Comparison of ENCODE assay signal across 33 cellular contexts in the genomic region with DNA sequence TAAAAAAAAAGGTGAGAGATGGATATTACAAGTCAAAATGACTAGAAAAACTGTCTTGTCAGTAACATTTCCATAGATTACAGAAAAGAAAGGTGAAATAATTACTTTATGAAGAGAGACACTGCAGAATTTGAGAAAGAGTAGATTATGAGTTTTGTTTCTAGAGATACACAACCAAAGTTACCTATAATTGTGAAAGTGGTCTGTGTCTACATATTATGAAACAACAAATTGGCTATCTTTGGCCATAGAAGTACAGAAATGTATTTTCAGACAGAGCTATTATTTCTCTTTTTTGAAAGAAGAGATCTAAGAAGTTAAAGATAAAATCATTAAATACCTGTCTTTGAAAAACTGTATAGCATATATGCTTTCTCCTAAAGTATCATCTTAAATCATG. TPM values are rescaled to one million over a fixed set of nuclear protein-coding genes. Genes with fewer than 3 reads are reported as not detected.
A peak's percentile ranks its signal among the peaks of the same experiment; 100 is the strongest.
DNase-seq lines count a peak whose midpoint lies in the region; ATAC-seq, FAIRE-seq and TF ChIP-seq lines count a peak whose summit lies in the region.
"Had no signal": no experiment of that assay in that cellular context is flagged by ENCODE, and none has a peak within 500 bp of the region (broad histone marks: within the 10 kb centered on the region; RNA-seq: fewer than 3 reads in every experiment).

No MANE protein-coding gene starts in this region.

- H3K9ac ChIP-seq in GM12878 (ENCODE audit: control insufficient read depth, insufficient read depth, low read length), result no peak overlapping the region
- H3K9ac ChIP-seq: BLaER1, KMS-11 had no signal

- no peak for TF ChIP-seq RAD21 in GM12878 (IDR thresholded peaks at IDR 0.05; ENCODE audit: insufficient read depth, low read depth, low read length)

- H3K9me3 Mint-ChIP-seq in chondrocyte (ENCODE audit: low read depth), result no peaks in the 10 kb centered on the region
- H3K9me3 Mint-ChIP-seq in effector memory CD8-positive, alpha-beta T cell, result peaks cover 4 to 7% of the 10 kb centered on the region in 2 donors
- H3K9me3 Mint-ChIP-seq: activated T-cell treated with anti-CD3 and anti-CD28 coated beads, Interleukin-2, amount 50 U/mL, for 24 hours; nephron had no signal

- peaks cover 2% of the 10 kb centered on the region for H3K79me2 ChIP-seq in GM12878 (ENCODE audit: control insufficient read depth, insufficient read depth, low read length)
- H3K79me2 ChIP-seq: hepatocyte had no signal

- no peaks in the 10 kb centered on the region for H4K20me1 ChIP-seq in GM12878 (ENCODE audit: control insufficient read depth, insufficient read depth)
- H4K20me1 ChIP-seq: BLaER1 had no signal

- no peak for FAIRE-seq in GM12878 (lab: Jason Lieb, UNC)
- FAIRE-seq: frontal cortex, G401.6, H54 had no signal

- no peaks in the 10 kb centered on the region for H3K27me3 ChIP-seq in GM12878 (replicated peaks in 1 of 2; ENCODE audit: control insufficient read depth in 2 of 2, insufficient read depth in 2 of 2, low read length in 1 of 2)
- H3K27me3 ChIP-seq: BLaER1, hepatocyte, upper lobe of left lung had no signal

- no peak for TF ChIP-seq EP300 in GM12878 (IDR thresholded peaks at IDR 0.05; ENCODE audit: borderline replicate concordance in 1 of 2, control insufficient read depth in 1 of 2, low read depth in 2 of 2, low read length in 2 of 2)

- H2AFZ ChIP-seq in GM12878 (ENCODE audit: control insufficient read depth, low read depth, low read length), result no peak overlapping the region
- H2AFZ ChIP-seq: hepatocyte had no signal

- H3K4me3 ChIP-seq in GM12878, result no peak overlapping the region
- H3K4me3 ChIP-seq: BLaER1, hepatocyte, upper lobe of left lung had no signal

- H3K27me3 Mint-ChIP-seq in chondrocyte (ENCODE audit: low read depth), result peaks cover 3% of the 10 kb centered on the region
- H3K27me3 Mint-ChIP-seq in effector memory CD8-positive, alpha-beta T cell, result no peaks in the 10 kb centered on the region
- H3K27me3 Mint-ChIP-seq: activated naive CD8-positive, alpha-beta T cell treated with anti-CD3 and anti-CD28 coated beads, Interleukin-2, amount 50 U/mL, for 24 hours; activated T-cell treated with anti-CD3 and anti-CD28 coated beads, Interleukin-2, amount 50 U/mL, for 24 hours; central memory CD8-positive, alpha-beta T cell had no signal

- RAD21 ChIA-PET in GM12878 (lab: Charles Lee; ENCODE audit: unreplicated experiment), result no interaction called here

- no peak for TF ChIP-seq CTCF in GM12878 (IDR thresholded peaks at IDR 0.05 in 2 of 3, conservative IDR thresholded peaks at IDR 0.05 in 1 of 3; ENCODE audit: control insufficient read depth in 2 of 3, extremely low read depth in 1 of 3, insufficient read depth in 1 of 3, low read depth in 3 of 3, low read length in 3 of 3)
- no peak for TF ChIP-seq CTCF in chondrocyte (IDR thresholded peaks at IDR 0.05)

- no peaks in the 10 kb centered on the region; the same call in 1 of the 3 replicates for H3K9me3 ChIP-seq in GM12878 (replicated peaks; ENCODE audit: control insufficient read depth, insufficient read depth, low read length)
- H3K9me3 ChIP-seq: BLaER1, upper lobe of left lung had no signal

- TF ChIP-seq POLR2A in GM12878 (IDR thresholded peaks at IDR 0.05; ENCODE audit: low read depth, low read length), result no peak

- CTCF ChIA-PET in GM12878 (lab: Yijun Ruan, JAX), result no interaction called here

- peak overlapping the region; percentile 21 for H3K4me2 ChIP-seq in GM12878 (ENCODE audit: control insufficient read depth, insufficient read depth)
- H3K4me2 ChIP-seq: BLaER1, hepatocyte, KMS-11 had no signal

- H3K36me3 Mint-ChIP-seq in chondrocyte (ENCODE audit: low read depth), result no peaks in the 10 kb centered on the region
- H3K36me3 Mint-ChIP-seq in effector memory CD8-positive, alpha-beta T cell (ENCODE audit: insufficient read depth), result no peaks in the 10 kb centered on the region
- H3K36me3 Mint-ChIP-seq: stimulated activated effector memory CD8-positive, alpha-beta T cell treated with anti-CD3 and anti-CD28 coated beads, Interleukin-12 subunit alpha, Interleukin-12 subunit beta, amount 100 ng/mL, for 72 hours had no signal

- H3K27ac ChIP-seq in GM12878 (ENCODE audit: control insufficient read depth, insufficient read depth), result peak overlapping the region; percentile 51; the same call in 1 of the 2 replicates
- H3K27ac ChIP-seq: BLaER1, hepatocyte, HL-60, KMS-11, upper lobe of left lung, WERI-Rb-1 had no signal

- H3K4me3 Mint-ChIP-seq in chondrocyte (ENCODE audit: unreplicated experiment), result no peak overlapping the region
- H3K4me3 Mint-ChIP-seq in effector memory CD8-positive, alpha-beta T cell, result no peak overlapping the region
- H3K4me3 Mint-ChIP-seq: activated naive CD8-positive, alpha-beta T cell treated with anti-CD3 and anti-CD28 coated beads, Interleukin-2, amount 50 U/mL, for 24 hours; activated T-cell treated with anti-CD3 and anti-CD28 coated beads, Interleukin-2, amount 50 U/mL, for 24 hours; central memory CD8-positive, alpha-beta T cell; nephron; stimulated activated effector memory CD8-positive, alpha-beta T cell treated with anti-CD3 and anti-CD28 coated beads, Interleukin-12 subunit alpha, Interleukin-12 subunit beta, amount 100 ng/mL, for 72 hours had no signal

- SMC1A ChIA-PET in GM12878 (lab: Charles Lee; ENCODE audit: uncharacterized antibody, unreplicated experiment), result interaction anchor here (0.6 kb wide), 1 partner anchor 10 kb away, joined by 4 read pairs; no protein-coding TSS in a partner anchor

- ATAC-seq in GM18867 (IDR thresholded peaks at IDR 0.05; ENCODE audit: unreplicated experiment), result peak; percentile 55
- ATAC-seq in GM21526 (IDR thresholded peaks at IDR 0.05; ENCODE audit: low FRiP score, unreplicated experiment), result peak; percentile 57
- peak; percentile 49 for ATAC-seq in HG02884 (IDR thresholded peaks at IDR 0.05; ENCODE audit: unreplicated experiment)
- ATAC-seq in GM12878, result peak; percentile 63
- ATAC-seq in effector memory CD8-positive, alpha-beta T cell (replicated peaks), result no peak
- ATAC-seq: activated naive CD8-positive, alpha-beta T cell treated with anti-CD3 and anti-CD28 coated beads, Interleukin-2, amount 50 U/mL, for 24 hours; sciatic nerve; stimulated activated effector memory CD8-positive, alpha-beta T cell treated with anti-CD3 and anti-CD28 coated beads, Interleukin-12 subunit alpha, Interleukin-12 subunit beta, amount 100 ng/mL, for 72 hours had no signal

- DNase-seq in GM12878 (ENCODE audit: low read depth, low spot score) (no peak), chondrocyte (ENCODE audit: low spot score) (no peak), globus pallidus (ENCODE audit: low spot score) (no peak)
- no peak for DNase-seq in effector memory CD8-positive, alpha-beta T cell
- DNase-seq: activated CD4-positive, alpha-beta T cell treated with anti-CD3 and anti-CD28 coated beads for 48 hours; activated gamma-delta T cell treated with Interleukin-2 at 50 U/mL for 16 hours; activated naive CD8-positive, alpha-beta T cell treated with anti-CD3 and anti-CD28 coated beads, Interleukin-2, amount 50 U/mL, for 24 hours; activated T-cell treated with anti-CD3 and anti-CD28 coated beads, Interleukin-2, amount 50 U/mL, for 24 hours; dermis blood vessel endothelial cell; MM.1S; NCI-H2081 treated with DMSO at 0.1 percent for 48 hours; NCI-H226; NCI-H69; SHP77 treated with DMSO at 0.1 percent for 48 hours; stimulated activated CD4-positive, alpha-beta T cell treated with anti-CD3 and anti-CD28 coated beads, Interleukin-12 subunit alpha, Interleukin-12 subunit beta, amount 100 ng/mL, for 4 hours; stimulated activated CD4-positive, alpha-beta T cell treated with anti-CD3 and anti-CD28 coated beads, Interleukin-4, amount 100 ng/mL, for 1 hour; upper lobe of left lung; WERI-Rb-1 had no signal

- no peaks in the 10 kb centered on the region for H3K36me3 ChIP-seq in GM12878 (ENCODE audit: control insufficient read depth in 2 of 2, insufficient read depth in 2 of 2, low read length in 1 of 2)
- H3K36me3 ChIP-seq: BLaER1, upper lobe of left lung, WERI-Rb-1 had no signal

- no peaks in the 10 kb centered on the region for H3K4me1 Mint-ChIP-seq in chondrocyte (ENCODE audit: low read depth)
- no peaks in the 10 kb centered on the region for H3K4me1 Mint-ChIP-seq in effector memory CD8-positive, alpha-beta T cell (ENCODE audit: low read depth in 2 of 2)
- H3K4me1 Mint-ChIP-seq: activated naive CD8-positive, alpha-beta T cell treated with anti-CD3 and anti-CD28 coated beads, Interleukin-2, amount 50 U/mL, for 24 hours; central memory CD8-positive, alpha-beta T cell; nephron; stimulated activated effector memory CD8-positive, alpha-beta T cell treated with anti-CD3 and anti-CD28 coated beads, Interleukin-12 subunit alpha, Interleukin-12 subunit beta, amount 100 ng/mL, for 72 hours had no signal

- intact Hi-C loops in GM12878 (cut with micrococcal nuclease; ENCODE audit: unreplicated experiment), result no loop called here

- no TSS peak for BruUV-seq in GM12878 (replicated peaks; lab: Mats Ljungman, UMichigan)

- H3K4me1 ChIP-seq in GM12878 (ENCODE audit: control insufficient read depth, insufficient read depth, low read length), result peaks cover 25% of the 10 kb centered on the region
- H3K4me1 ChIP-seq: BLaER1, upper lobe of left lung had no signal

- H3K27ac Mint-ChIP-seq in chondrocyte (ENCODE audit: unreplicated experiment), result no peak overlapping the region
- H3K27ac Mint-ChIP-seq in effector memory CD8-positive, alpha-beta T cell, result no peak overlapping the region
- H3K27ac Mint-ChIP-seq: activated naive CD8-positive, alpha-beta T cell treated with anti-CD3 and anti-CD28 coated beads, Interleukin-2, amount 50 U/mL, for 24 hours; activated T-cell treated with anti-CD3 and anti-CD28 coated beads, Interleukin-2, amount 50 U/mL, for 24 hours; nephron; stimulated activated effector memory CD8-positive, alpha-beta T cell treated with anti-CD3 and anti-CD28 coated beads, Interleukin-12 subunit alpha, Interleukin-12 subunit beta, amount 100 ng/mL, for 72 hours had no signal

- in situ Hi-C loops in GM12878 (cut with MboI), result no loop called here

- POLR2A ChIA-PET in GM12878 (lab: Charles Lee), result no interaction called here

RNA-seq across cellular contexts. Expression of a gene that starts 30.1 kb away (rescaled TPM):
- 31.6 and 33.1 TPM in 2 replicates for total RNA-seq in GM12878 (2013; cell fraction: nucleolus; rRNA removed)
- 13.6 and 15.3 TPM in 2 replicates for total RNA-seq in GM12878 (2014; rRNA removed)
- total RNA-seq in GM12878 (2014; rRNA removed; fragmentation: Illumina TruSeq; extraction: Trizol), result 13.5 and 13.8 TPM in 2 replicates
- total RNA-seq in GM12878 (2021), result 12.2 and 12.5 TPM in 2 replicates
- polyA plus RNA-seq in GM12878 (2011; ENCODE audit: low read depth), result 2.6 TPM
- polyA plus RNA-seq in GM12878 (2011; rRNA removed), result 19.1 and 22.3 TPM in 2 replicates
- polyA plus RNA-seq in GM12878 (2011; cell fraction: cytosol; rRNA removed), result 9.1 and 10.6 TPM in 2 replicates
- polyA plus RNA-seq in GM12878 (2011; cell fraction: nucleus; rRNA removed), result 17.9 and 21.0 TPM in 2 replicates
- 3.3 and 3.7 TPM in 2 replicates for polyA plus RNA-seq in GM12878 (2012)
- polyA plus RNA-seq in GM12878 (2014; fragmentation: Illumina TruSeq; extraction: Trizol), result 6.3 and 7.2 TPM in 2 replicates
- polyA plus RNA-seq in GM12878 (2014; fragmentation: Nextera tagmentation; extraction: Ambion mirVana), result 1 to 10 TPM; 3.6 to 3.7 TPM
- polyA plus RNA-seq in GM12878 (2014; rRNA removed), result 4.2 and 4.3 TPM in 2 replicates
- polyA plus RNA-seq in GM12878 (2016; fragmentation: Nextera tagmentation; extraction: Ambion mirVana), result 1 to 10 TPM; 5.8 to 6.2 TPM
- polyA minus RNA-seq in GM12878 (2011; rRNA and poly(A)+ RNA removed), result 54.5 and 62.3 TPM in 2 replicates
- 8.2 and 11.9 TPM in 2 replicates for polyA minus RNA-seq in GM12878 (2011; cell fraction: cytosol; rRNA and poly(A)+ RNA removed)
- polyA minus RNA-seq in GM12878 (2011; cell fraction: nucleus; rRNA and poly(A)+ RNA removed), result 111 and 184 TPM in 2 replicates
- total RNA-seq in chondrocyte, result 0.26 to 0.30 TPM in 2 of 3 replicates, not detected in the other
- total RNA-seq: activated CD8-positive, alpha-beta memory T cell treated with anti-CD3 and anti-CD28 coated beads for 36 hours had no signal

Comparison
In these comparisons a context has a peak if more than half of its experiments do, and no peak if none do; other contexts are left out.
1. RNA of a gene that starts 30.1 kb away (total RNA-seq): 12.2 to 33.1 TPM in GM12878; 0.26 to 0.30 TPM in chondrocyte; every median in the first group is over 10 times any median in the second.